In genomic region chr16:5678371-5678770, GRCh38 we compare ENCODE assay signal across 23 cellular contexts.
A peak's percentile ranks its signal among the peaks of the same experiment; 100 is the strongest.
DNase-seq lines count a peak whose midpoint lies in the region; ATAC-seq and TF ChIP-seq lines count a peak whose summit lies in the region.
"Had no signal": no experiment of that assay in that cellular context is flagged by ENCODE, and none has a peak within 500 bp of the region (broad histone marks: within the 10 kb centered on the region; RNA-seq: fewer than 3 reads in every experiment).

No MANE protein-coding gene starts in this region.

- TF ChIP-seq CTCF in GM23338 (conservative IDR thresholded peaks at IDR 0.05; ENCODE audit: low read depth in 2 of 2) (no peak), nephron progenitor cell (IDR thresholded peaks at IDR 0.05) (no peak), glutamatergic neuron (IDR thresholded peaks at IDR 0.05; ENCODE audit: partially characterized antibody, unreplicated experiment) (no peak)

- H3K27me3 Mint-ChIP-seq in GM23338 (ENCODE audit: insufficient read depth, low read depth, poor library complexity) (peaks cover 4% of the 10 kb centered on the region), nephron progenitor cell (ENCODE audit: low read depth, poor library complexity) (peaks cover 20% of the 10 kb centered on the region), glutamatergic neuron (ENCODE audit: unreplicated experiment) (peaks cover 6% of the 10 kb centered on the region)
- H3K27me3 Mint-ChIP-seq: CD4-positive, alpha-beta T cell had no signal

- no peak overlapping the region for H3K4me3 Mint-ChIP-seq in GM23338
- no peak overlapping the region for H3K4me3 Mint-ChIP-seq in nephron progenitor cell
- no peak overlapping the region for H3K4me3 Mint-ChIP-seq in glutamatergic neuron (ENCODE audit: unreplicated experiment)
- H3K4me3 Mint-ChIP-seq: CD4-positive, alpha-beta T cell had no signal

- no peak overlapping the region for H3K4me2 ChIP-seq in GM23338

- ATAC-seq in GM23338 (peak; percentile 93), HG02798 (IDR thresholded peaks at IDR 0.05; ENCODE audit: poor library complexity, unreplicated experiment) (no peak)
- ATAC-seq: gastrocnemius medialis, left ventricle myocardium superior, right cardiac atrium had no signal

- H3K4me1 Mint-ChIP-seq in GM23338 = no peaks in the 10 kb centered on the region
- H3K4me1 Mint-ChIP-seq in nephron progenitor cell = no peaks in the 10 kb centered on the region
- H3K4me1 Mint-ChIP-seq in glutamatergic neuron (ENCODE audit: low read depth, unreplicated experiment) = peaks cover 4% of the 10 kb centered on the region

- H3K9me3 Mint-ChIP-seq in GM23338 = no peaks in the 10 kb centered on the region
- no peaks in the 10 kb centered on the region for H3K9me3 Mint-ChIP-seq in nephron progenitor cell
- H3K9me3 Mint-ChIP-seq in glutamatergic neuron (ENCODE audit: unreplicated experiment) = peaks cover 12% of the 10 kb centered on the region

- no peak overlapping the region for H3K4me3 ChIP-seq in GM23338
- H3K4me3 ChIP-seq: gastrocnemius medialis, testis had no signal

- H3K4me1 ChIP-seq in GM23338 (ENCODE audit: insufficient read depth) = no peaks in the 10 kb centered on the region
- H3K4me1 ChIP-seq: gastrocnemius medialis, testis had no signal

- no peak overlapping the region for H2AFZ ChIP-seq in GM23338

- no peaks in the 10 kb centered on the region for H3K79me2 ChIP-seq in GM23338 (replicated peaks; ENCODE audit: insufficient read depth)

- H3F3A ChIP-seq in GM23338 (replicated peaks; ENCODE audit: low read depth) = no peaks in the 10 kb centered on the region

- H3K36me3 ChIP-seq in GM23338 (ENCODE audit: insufficient read depth) = no peaks in the 10 kb centered on the region
- H3K36me3 ChIP-seq: gastrocnemius medialis had no signal

- no peaks in the 10 kb centered on the region for H3K36me3 Mint-ChIP-seq in GM23338 (ENCODE audit: low read depth)
- H3K36me3 Mint-ChIP-seq in nephron progenitor cell (ENCODE audit: low read depth) = no peaks in the 10 kb centered on the region
- H3K36me3 Mint-ChIP-seq in glutamatergic neuron (ENCODE audit: unreplicated experiment) = no peaks in the 10 kb centered on the region

- no peak overlapping the region for H3K27ac ChIP-seq in GM23338 (ENCODE audit: low read depth)
- H3K27ac ChIP-seq: gastrocnemius medialis, testis, VCaP had no signal

- H3K9me2 ChIP-seq in GM23338 (ENCODE audit: insufficient read depth) = no peaks in the 10 kb centered on the region

- H4K20me1 ChIP-seq in GM23338 (replicated peaks; ENCODE audit: insufficient read depth) = no peaks in the 10 kb centered on the region

- H3K27ac Mint-ChIP-seq in GM23338 (no peak overlapping the region), nephron progenitor cell (no peak overlapping the region), glutamatergic neuron (ENCODE audit: unreplicated experiment) (no peak overlapping the region)
- H3K27ac Mint-ChIP-seq: CD4-positive, alpha-beta T cell had no signal

- DNase-seq in GM23338 (ENCODE audit: low spot score) (peak; percentile 72), M059J (ENCODE audit: low read depth) (peak; percentile 22), ecto neural progenitor cell (ENCODE audit: low spot score) (peak; percentile 53), nephron progenitor cell (peak; percentile 65), cerebellum (ENCODE audit: low spot score) (no peak), glutamatergic neuron (no peak), NCI-H2107 treated with DMSO at 0.1 percent for 48 hours (lab: John Stamatoyannopoulos, UW; ENCODE audit: unreplicated experiment) (no peak)
- DNase-seq: activated gamma-delta T cell; CD4-positive, alpha-beta T cell; gastrocnemius medialis; IMR-90; left ventricle myocardium superior; NCI-H1092; NCI-H2081; NCI-H510A treated with DMSO at 0.1 percent for 48 hours; occipital lobe; right cardiac atrium; Right ventricle myocardium superior; stimulated activated CD4-positive, alpha-beta T cell treated with anti-CD3 and anti-CD28 coated beads, Interleukin-15, amount 100 ng/mL, for 24 hours; T-helper 1 cell; testis had no signal

- H3K27me3 ChIP-seq in GM23338 (ENCODE audit: insufficient read depth) = no peaks in the 10 kb centered on the region
- H3K27me3 ChIP-seq: gastrocnemius medialis, testis had no signal

TF ChIP-seq in GM23338, 12 proteins besides CTCF, POLR2A, EP300 and RAD21 (continues in another document):
- TF ChIP-seq CREB1 (CRISPR knock-in tag; IDR thresholded peaks at IDR 0.05; ENCODE audit: low read depth) (0 out of 2 replicates have a peak, but pooled peaks have one; percentile 23), EZH2phosphoT487 (IDR thresholded peaks at IDR 0.05; ENCODE audit: unreplicated experiment) (no peak), EZH2 (IDR thresholded peaks at IDR 0.05; ENCODE audit: low read depth, unreplicated experiment) (no peak)
- TF ChIP-seq, protein P1, sequence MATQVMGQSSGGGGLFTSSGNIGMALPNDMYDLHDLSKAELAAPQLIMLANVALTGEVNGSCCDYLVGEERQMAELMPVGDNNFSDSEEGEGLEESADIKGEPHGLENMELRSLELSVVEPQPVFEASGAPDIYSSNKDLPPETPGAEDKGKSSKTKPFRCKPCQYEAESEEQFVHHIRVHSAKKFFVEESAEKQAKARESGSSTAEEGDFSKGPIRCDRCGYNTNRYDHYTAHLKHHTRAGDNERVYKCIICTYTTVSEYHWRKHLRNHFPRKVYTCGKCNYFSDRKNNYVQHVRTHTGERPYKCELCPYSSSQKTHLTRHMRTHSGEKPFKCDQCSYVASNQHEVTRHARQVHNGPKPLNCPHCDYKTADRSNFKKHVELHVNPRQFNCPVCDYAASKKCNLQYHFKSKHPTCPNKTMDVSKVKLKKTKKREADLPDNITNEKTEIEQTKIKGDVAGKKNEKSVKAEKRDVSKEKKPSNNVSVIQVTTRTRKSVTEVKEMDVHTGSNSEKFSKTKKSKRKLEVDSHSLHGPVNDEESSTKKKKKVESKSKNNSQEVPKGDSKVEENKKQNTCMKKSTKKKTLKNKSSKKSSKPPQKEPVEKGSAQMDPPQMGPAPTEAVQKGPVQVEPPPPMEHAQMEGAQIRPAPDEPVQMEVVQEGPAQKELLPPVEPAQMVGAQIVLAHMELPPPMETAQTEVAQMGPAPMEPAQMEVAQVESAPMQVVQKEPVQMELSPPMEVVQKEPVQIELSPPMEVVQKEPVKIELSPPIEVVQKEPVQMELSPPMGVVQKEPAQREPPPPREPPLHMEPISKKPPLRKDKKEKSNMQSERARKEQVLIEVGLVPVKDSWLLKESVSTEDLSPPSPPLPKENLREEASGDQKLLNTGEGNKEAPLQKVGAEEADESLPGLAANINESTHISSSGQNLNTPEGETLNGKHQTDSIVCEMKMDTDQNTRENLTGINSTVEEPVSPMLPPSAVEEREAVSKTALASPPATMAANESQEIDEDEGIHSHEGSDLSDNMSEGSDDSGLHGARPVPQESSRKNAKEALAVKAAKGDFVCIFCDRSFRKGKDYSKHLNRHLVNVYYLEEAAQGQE (IDR thresholded peaks at IDR 0.05; ENCODE audit: unreplicated experiment) = peak; percentile 80

Comparison
In these comparisons a context has a peak if more than half of its experiments do, and no peak if none do; other contexts are left out.
1. DNase-seq: peak in GM23338 (single experiment), M059J (single experiment), ecto neural progenitor cell (single experiment) and nephron progenitor cell (single experiment); none in cerebellum (single experiment), glutamatergic neuron (single experiment) and NCI-H2107 treated with DMSO at 0.1 percent for 48 hours (single experiment).